In genomic region chr5:83562817-83563557, GRCh38 we compare ENCODE assay signal across 12 cellular contexts.
DNase-seq lines count a peak whose midpoint lies in the region; ATAC-seq and TF ChIP-seq lines count a peak whose summit lies in the region.
"Had no signal": no experiment of that assay in that cellular context is flagged by ENCODE, and none has a peak within 500 bp of the region (broad histone marks: within the 10 kb centered on the region; RNA-seq: fewer than 3 reads in every experiment).

No MANE protein-coding gene starts in this region.

- peak overlapping the region in 1 of 3 experiments; percentile 34 for H3K4me3 Mint-ChIP-seq in nephron
- no peak overlapping the region for H3K4me3 Mint-ChIP-seq in stimulated activated naive B cell treated with anti-CD40 and anti-IgM and Interleukin-4, amounts not matched to agents 10 μg/mL and 1 μg/mL and 100 μg/mL, for 72 hours
- H3K4me3 Mint-ChIP-seq: activated CD4-positive, alpha-beta T cell treated with anti-CD3 and anti-CD28 coated beads for 36 hours had no signal

- DNase-seq in fibroblast of the aortic adventitia (ENCODE audit: low read depth): peak; percentile 81
- DNase-seq in stimulated activated naive B cell treated with anti-CD40 and anti-IgM and Interleukin-4, amounts not matched to agents 10 μg/mL and 1 μg/mL and 100 μg/mL, for 72 hours: no peak
- DNase-seq in HAP-1 (ENCODE audit: low spot score in 2 of 2): no peak
- DNase-seq: activated CD4-positive, alpha-beta T cell treated with anti-CD3 and anti-CD28 coated beads for 36 hours; activated effector memory CD4-positive, alpha-beta T cell treated with anti-CD3 and anti-CD28 coated beads, Interleukin-2, amount 50 U/mL, for 16 hours; effector CD4-positive, alpha-beta T cell had no signal

- H3K4me1 Mint-ChIP-seq in nephron: peaks cover 77% of the 10 kb centered on the region
- H3K4me1 Mint-ChIP-seq in stimulated activated naive B cell treated with anti-CD40 and anti-IgM and Interleukin-4, amounts not matched to agents 10 μg/mL and 1 μg/mL and 100 μg/mL, for 72 hours: no peaks in the 10 kb centered on the region
- H3K4me1 Mint-ChIP-seq: activated CD4-positive, alpha-beta T cell treated with anti-CD3 and anti-CD28 coated beads for 36 hours had no signal

- in situ Hi-C loops in HAP-1 (cut with MboI; ENCODE audit: low sequenced_read_pairs): loop anchor here (25.0 kb wide), 2 partner anchors 926 to 1251 kb away; no protein-coding TSS in a partner anchor

- no peaks in the 10 kb centered on the region for H3K9me3 Mint-ChIP-seq in nephron
- no peaks in the 10 kb centered on the region for H3K9me3 Mint-ChIP-seq in stimulated activated naive B cell treated with anti-CD40 and anti-IgM and Interleukin-4, amounts not matched to agents 10 μg/mL and 1 μg/mL and 100 μg/mL, for 72 hours

- peak overlapping the region; percentile 58 for H3K27ac ChIP-seq in 22Rv1
- H3K27ac ChIP-seq: prostate gland had no signal

- H3K4me1 ChIP-seq in HAP-1: no peaks in the 10 kb centered on the region
- H3K4me1 ChIP-seq: prostate gland had no signal

- H3K9me3 ChIP-seq in HAP-1: no peaks in the 10 kb centered on the region
- H3K9me3 ChIP-seq: prostate gland had no signal

- H3K36me3 Mint-ChIP-seq in nephron (ENCODE audit: low read depth): peaks cover 85% of the 10 kb centered on the region
- H3K36me3 Mint-ChIP-seq in stimulated activated naive B cell treated with anti-CD40 and anti-IgM and Interleukin-4, amounts not matched to agents 10 μg/mL and 1 μg/mL and 100 μg/mL, for 72 hours: no peaks in the 10 kb centered on the region

- peak overlapping the region; percentile 82 to 92 (median 82) for H3K27ac Mint-ChIP-seq in nephron
- no peak overlapping the region for H3K27ac Mint-ChIP-seq in stimulated activated naive B cell treated with anti-CD40 and anti-IgM and Interleukin-4, amounts not matched to agents 10 μg/mL and 1 μg/mL and 100 μg/mL, for 72 hours
- H3K27ac Mint-ChIP-seq: activated CD4-positive, alpha-beta T cell treated with anti-CD3 and anti-CD28 coated beads for 36 hours had no signal

- H3K27me3 Mint-ChIP-seq in nephron (ENCODE audit: low read depth): no peaks in the 10 kb centered on the region
- peaks cover 7 to 15% of the 10 kb centered on the region in 2 donors for H3K27me3 Mint-ChIP-seq in stimulated activated naive B cell treated with anti-CD40 and anti-IgM and Interleukin-4, amounts not matched to agents 10 μg/mL and 1 μg/mL and 100 μg/mL, for 72 hours

- H3K4me3 ChIP-seq in fibroblast of the aortic adventitia (ENCODE audit: low read depth, low read length) (no peak overlapping the region), HAP-1 (no peak overlapping the region)
- H3K4me3 ChIP-seq: prostate gland had no signal

- 0 out of 2 replicates have a peak, but pooled peaks cover 2% of the 10 kb centered on the region for H3K27me3 ChIP-seq in HAP-1 (ENCODE audit: low read depth)

- no peaks in the 10 kb centered on the region for H3K36me3 ChIP-seq in HAP-1 (replicated peaks)
- H3K36me3 ChIP-seq: prostate gland had no signal

- TF ChIP-seq CTCF in 22Rv1 (IDR thresholded peaks at IDR 0.05): no peak
- TF ChIP-seq CTCF in fibroblast of the aortic adventitia (IDR thresholded peaks at IDR 0.05; ENCODE audit: insufficient read depth, low read length): no peak
- no peak for TF ChIP-seq CTCF in nephron (IDR thresholded peaks at IDR 0.05; ENCODE audit: unreplicated experiment in 3 of 3)

- ATAC-seq in GM18868 (IDR thresholded peaks at IDR 0.05; ENCODE audit: unreplicated experiment): no peak
- ATAC-seq in stimulated activated naive B cell treated with anti-CD40 and anti-IgM and Interleukin-4, amounts not matched to agents 10 μg/mL and 1 μg/mL and 100 μg/mL, for 72 hours (replicated peaks): no peak
- ATAC-seq in HG02759 (IDR thresholded peaks at IDR 0.05; ENCODE audit: unreplicated experiment): no peak
- ATAC-seq: activated CD4-positive, alpha-beta T cell treated with anti-CD3 and anti-CD28 coated beads for 36 hours had no signal

TF ChIP-seq in PFSK-1, 5 proteins besides CTCF, POLR2A, EP300 and RAD21:
- TF ChIP-seq FOXP2 (optimal IDR thresholded peaks at IDR 0.05; ENCODE audit: borderline replicate concordance, extremely low read depth, extremely low read length, insufficient read depth) (no peak), POLR2AphosphoS5 (IDR thresholded peaks at IDR 0.05; ENCODE audit: low read depth, low read length) (peak; percentile 4; the same call in 1 of the 2 replicates)
